Comparison of ENCODE assay signal across 13 cellular contexts in genomic region chr11:129930743-129931142, GRCh38.
"Had no signal": no experiment of that assay in that cellular context is flagged by ENCODE, and none has a peak within 500 bp of the region (broad histone marks: within the 10 kb centered on the region; RNA-seq: fewer than 3 reads in every experiment).

No MANE protein-coding gene starts in this region.

- H3K4me1 Mint-ChIP-seq: activated naive CD8-positive, alpha-beta T cell treated with anti-CD3 and anti-CD28 coated beads, Interleukin-2, amount 10 ng/mL, durations not matched to agents 7 days and 5 days; naive B cell had no signal

- DNase-seq: activated CD4-positive, alpha-beta memory T cell treated with anti-CD3 and anti-CD28 coated beads for 36 hours; activated CD4-positive, CD25-positive, alpha-beta regulatory T cell treated with anti-CD3 and anti-CD28 coated beads, Interleukin-2, amount 50 U/mL, for 72 hours; activated gamma-delta T cell treated with Interleukin-2 at 50 U/mL for 16 hours; activated naive CD8-positive, alpha-beta T cell treated with anti-CD3 and anti-CD28 coated beads, Interleukin-2, amount 10 ng/mL, durations not matched to agents 7 days and 5 days; activated T-cell treated with anti-CD3 and anti-CD28 coated beads, Interleukin-2, amount 50 U/mL, for 48 hours; aorta; naive B cell; stimulated activated CD4-positive, alpha-beta T cell treated with anti-CD3 and anti-CD28 coated beads, Interleukin-2, amount 100 ng/mL, for 24 hours; stimulated activated naive CD4-positive, alpha-beta T cell had no signal

- H3K9me3 Mint-ChIP-seq: activated CD4-positive, alpha-beta memory T cell treated with anti-CD3 and anti-CD28 coated beads for 36 hours; activated naive CD8-positive, alpha-beta T cell treated with anti-CD3 and anti-CD28 coated beads, Interleukin-2, amount 10 ng/mL, durations not matched to agents 7 days and 5 days; naive B cell had no signal

- H3K4me3 ChIP-seq: esophagus muscularis mucosa, suprapubic skin, upper lobe of left lung had no signal

- H3K27ac ChIP-seq: esophagus muscularis mucosa, suprapubic skin, upper lobe of left lung had no signal

- H3K9me3 ChIP-seq: esophagus muscularis mucosa, suprapubic skin, upper lobe of left lung had no signal

- H3K4me3 Mint-ChIP-seq: activated CD4-positive, alpha-beta memory T cell treated with anti-CD3 and anti-CD28 coated beads for 36 hours; activated naive CD8-positive, alpha-beta T cell treated with anti-CD3 and anti-CD28 coated beads, Interleukin-2, amount 10 ng/mL, durations not matched to agents 7 days and 5 days had no signal

- H3K27me3 Mint-ChIP-seq: activated CD4-positive, alpha-beta memory T cell treated with anti-CD3 and anti-CD28 coated beads for 36 hours; activated naive CD8-positive, alpha-beta T cell treated with anti-CD3 and anti-CD28 coated beads, Interleukin-2, amount 10 ng/mL, durations not matched to agents 7 days and 5 days; naive B cell had no signal

- H3K4me1 ChIP-seq: upper lobe of left lung had no signal

- H3K27me3 ChIP-seq: esophagus muscularis mucosa, suprapubic skin, upper lobe of left lung had no signal

- H3K27ac Mint-ChIP-seq: activated CD4-positive, alpha-beta memory T cell treated with anti-CD3 and anti-CD28 coated beads for 36 hours; activated naive CD8-positive, alpha-beta T cell treated with anti-CD3 and anti-CD28 coated beads, Interleukin-2, amount 10 ng/mL, durations not matched to agents 7 days and 5 days; naive B cell had no signal

- ATAC-seq: sciatic nerve had no signal
